8 cellular contexts compared by ENCODE assay signal in the genomic region with DNA sequence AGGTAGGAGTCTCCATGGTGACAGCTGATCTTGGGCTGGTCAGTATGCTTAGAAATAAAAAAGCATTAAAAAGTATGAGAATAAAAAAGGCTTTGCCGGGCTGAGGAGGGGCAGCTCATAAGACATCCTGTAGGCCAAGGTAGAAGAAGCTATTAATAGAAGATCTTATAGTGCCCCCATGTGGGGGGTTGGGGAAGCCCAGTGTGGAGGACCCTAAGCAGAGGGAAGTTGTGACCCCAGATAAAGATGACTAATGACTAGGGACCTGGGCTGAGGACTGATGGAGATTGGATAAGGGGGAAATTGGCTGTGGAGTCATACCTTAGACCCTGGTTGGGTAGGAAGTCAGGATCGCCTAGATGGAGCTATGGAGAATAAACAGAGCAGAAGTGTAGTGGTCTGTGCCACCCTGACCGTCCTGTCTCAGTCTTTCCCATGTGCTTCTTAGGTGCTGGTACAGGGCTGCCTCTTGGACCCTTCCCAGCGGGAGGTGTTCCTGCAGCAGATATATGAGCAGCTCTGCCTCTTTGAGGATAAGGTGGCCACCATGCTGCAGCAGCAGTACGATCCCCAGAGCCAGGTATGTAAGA. TPM values are rescaled to one million over a fixed set of nuclear protein-coding genes. Genes with fewer than 3 reads are reported as not detected.
DNase-seq lines count a peak whose midpoint lies in the region; ATAC-seq, FAIRE-seq and TF ChIP-seq lines count a peak whose summit lies in the region.

No MANE protein-coding gene starts in this region.

- no peak overlapping the region for H3K4me2 ChIP-seq in H1 (ENCODE audit: insufficient read depth in 1 of 2, low read depth in 2 of 2, low read length in 2 of 2)

- H2AFZ ChIP-seq in H1 (ENCODE audit: low read length) = no peak overlapping the region

- no peak overlapping the region for H4K91ac ChIP-seq in H1 (replicated peaks; ENCODE audit: insufficient read length, low read length)

- TF ChIP-seq POLR2A in H54 (IDR thresholded peaks at IDR 0.05; ENCODE audit: low read depth, low read length) (no peak), H1 (IDR thresholded peaks at IDR 0.05; ENCODE audit: control extremely low read depth in 1 of 2, low read depth in 2 of 2, low read length in 2 of 2) (no peak)

- no peak overlapping the region for H3K14ac ChIP-seq in H1 (ENCODE audit: insufficient read length)

- no peaks in the 10 kb centered on the region for H3K79me1 ChIP-seq in H1 (ENCODE audit: low read depth, low read length)

- H3K36me3 ChIP-seq in H1 (ENCODE audit: control insufficient read depth in 2 of 4, insufficient read depth in 4 of 4, low read length in 3 of 4) = peaks cover 0 to 8% (median 2%) of the 10 kb centered on the region in 4 experiments; a peak in 4 of 8 replicates

- H3K9me3 Mint-ChIP-seq in activated CD4-positive, alpha-beta memory T cell treated with anti-CD3 and anti-CD28 coated beads, Interleukin-2, amount 10 ng/mL, durations not matched to agents 7 days and 5 days = no peaks in the 10 kb centered on the region
- no peaks in the 10 kb centered on the region for H3K9me3 Mint-ChIP-seq in naive B cell
- no peaks in the 10 kb centered on the region for H3K9me3 Mint-ChIP-seq in stimulated activated memory B cell treated with anti-CD40 and anti-IgM and Interleukin-4, amounts not matched to agents 10 μg/mL and 1 μg/mL and 100 μg/mL, for 72 hours

- no peak overlapping the region for H2BK12ac ChIP-seq in H1 (ENCODE audit: low read depth, low read length)

- no peak overlapping the region for H3K27ac ChIP-seq in AG04450 (ENCODE audit: low read depth, low read length)
- H3K27ac ChIP-seq in H1 (ENCODE audit: low read depth, low read length) = no peak overlapping the region

- no peak for TF ChIP-seq EP300 in H1 (IDR thresholded peaks at IDR 0.05; ENCODE audit: borderline replicate concordance in 1 of 2, low read depth in 2 of 2, low read length in 2 of 2)

- H3K4ac ChIP-seq in H1 (replicated peaks; ENCODE audit: insufficient read length, low read depth, low read length) = no peak overlapping the region

- FAIRE-seq in H54 (lab: Jason Lieb, UNC) = no peak
- peak; percentile 71 for FAIRE-seq in H1 (lab: Jason Lieb, UNC)

- H2BK20ac ChIP-seq in H1 (ENCODE audit: low read length) = no peak overlapping the region

- H3K27me3 ChIP-seq in AG04450 (ENCODE audit: control insufficient read depth, insufficient read depth, low read length) (no peaks in the 10 kb centered on the region), H1 (replicated peaks in 1 of 4; ENCODE audit: control insufficient read depth in 3 of 4, extremely low read depth in 1 of 4, insufficient read depth in 3 of 4, low read length in 3 of 4) (no peaks in the 10 kb centered on the region)

- no peak overlapping the region for H4K5ac ChIP-seq in H1 (ENCODE audit: insufficient read length, low read depth, low read length)

- DNase-seq in AG04450 (ENCODE audit: low read depth, low spot score) (no peak), H54 (ENCODE audit: insufficient read length, low spot score) (peak; percentile 26), NCI-H82 (lab: John Stamatoyannopoulos, UW) (peak; percentile 90), H1 (ENCODE audit: low read depth in 1 of 2, low spot score in 2 of 2) (peak; percentile 33 to 85), naive B cell (peak; percentile 74)
- DNase-seq in activated CD4-positive, alpha-beta memory T cell treated with anti-CD3 and anti-CD28 coated beads, Interleukin-2, amount 10 ng/mL, durations not matched to agents 7 days and 5 days = peak; percentile 60

- no peak overlapping the region for H3K23ac ChIP-seq in H1 (ENCODE audit: insufficient read length)

- no peak overlapping the region for H3K4me3 Mint-ChIP-seq in activated CD4-positive, alpha-beta memory T cell treated with anti-CD3 and anti-CD28 coated beads, Interleukin-2, amount 10 ng/mL, durations not matched to agents 7 days and 5 days
- H3K4me3 Mint-ChIP-seq in naive B cell = no peak overlapping the region
- H3K4me3 Mint-ChIP-seq in stimulated activated memory B cell treated with anti-CD40 and anti-IgM and Interleukin-4, amounts not matched to agents 10 μg/mL and 1 μg/mL and 100 μg/mL, for 72 hours = no peak overlapping the region

- H3K27me3 Mint-ChIP-seq in activated CD4-positive, alpha-beta memory T cell treated with anti-CD3 and anti-CD28 coated beads, Interleukin-2, amount 10 ng/mL, durations not matched to agents 7 days and 5 days = no peaks in the 10 kb centered on the region
- H3K27me3 Mint-ChIP-seq in naive B cell = no peaks in the 10 kb centered on the region
- H3K27me3 Mint-ChIP-seq in stimulated activated memory B cell treated with anti-CD40 and anti-IgM and Interleukin-4, amounts not matched to agents 10 μg/mL and 1 μg/mL and 100 μg/mL, for 72 hours = no peaks in the 10 kb centered on the region

- no peak overlapping the region; the same call in 1 of the 2 replicates for H2BK15ac ChIP-seq in H1 (ENCODE audit: low read length)

- H3K4me1 ChIP-seq in H1 (replicated peaks in 1 of 4; ENCODE audit: control insufficient read depth in 3 of 4, insufficient read depth in 4 of 4, low read length in 3 of 4) = no peaks in the 10 kb centered on the region

- H2BK120ac ChIP-seq in H1 (replicated peaks; ENCODE audit: low read depth, low read length) = no peak overlapping the region

- H2AK5ac ChIP-seq in H1 (ENCODE audit: low read depth, low read length) = no peak overlapping the region

- CTCF ChIA-PET in AG04450 (lab: Charles Lee) (interaction anchor here (0.6 to 4.4 kb wide), 31 partner anchors 9 to 502 kb away, joined by 3 to 141 read pairs (median 3); a partner anchor contains a TSS), H1 (lab: Charles Lee; ENCODE audit: partially characterized antibody) (interaction anchor here (0.6 to 6.8 kb wide), 53 partner anchors 8 to 510 kb away, joined by 3 to 131 read pairs (median 5); a partner anchor contains a TSS)
- CTCF ChIA-PET in activated CD4-positive, alpha-beta memory T cell treated with anti-CD3 and anti-CD28 coated beads, Interleukin-2, amount 10 ng/mL, durations not matched to agents 7 days and 5 days (lab: Charles Lee) = interaction anchor here (0.6 to 4.6 kb wide), 24 partner anchors 10 to 496 kb away, joined by 3 to 87 read pairs (median 4); a partner anchor contains a TSS

- no peak overlapping the region for H3K27ac Mint-ChIP-seq in activated CD4-positive, alpha-beta memory T cell treated with anti-CD3 and anti-CD28 coated beads, Interleukin-2, amount 10 ng/mL, durations not matched to agents 7 days and 5 days
- H3K27ac Mint-ChIP-seq in naive B cell = peak overlapping the region in 4 of 6 donors; percentile 21 to 55 (median 27)
- peak overlapping the region; percentile 14 for H3K27ac Mint-ChIP-seq in stimulated activated memory B cell treated with anti-CD40 and anti-IgM and Interleukin-4, amounts not matched to agents 10 μg/mL and 1 μg/mL and 100 μg/mL, for 72 hours

- H3K9me3 ChIP-seq in AG04450 (ENCODE audit: control insufficient read depth, insufficient read depth, low read length) = no peaks in the 10 kb centered on the region
- no peaks in the 10 kb centered on the region for H3K9me3 ChIP-seq in H1 (ENCODE audit: insufficient read depth in 2 of 2, low read depth in 1 of 2, low read length in 1 of 2)

- POLR2A ChIA-PET in AG04450 (lab: Yijun Ruan, JAX) (no interaction called here), H1 (lab: Charles Lee; ENCODE audit: partially characterized antibody) (interaction anchor here (0.9 to 1.5 kb wide), 7 partner anchors 9 to 181 kb away, joined by 3 to 6 read pairs (median 4); a partner anchor contains a TSS)
- POLR2A ChIA-PET in activated CD4-positive, alpha-beta memory T cell treated with anti-CD3 and anti-CD28 coated beads, Interleukin-2, amount 10 ng/mL, durations not matched to agents 7 days and 5 days (lab: Charles Lee) = interaction anchor here (0.9 to 1.4 kb wide), 3 partner anchors 25 to 188 kb away, joined by 4 to 5 read pairs (median 5); a partner anchor contains a TSS

- no peak overlapping the region for H3K56ac ChIP-seq in H1 (replicated peaks; ENCODE audit: insufficient read length, low read depth, low read length)

- peaks cover 18% of the 10 kb centered on the region for H3K36me3 Mint-ChIP-seq in activated CD4-positive, alpha-beta memory T cell treated with anti-CD3 and anti-CD28 coated beads, Interleukin-2, amount 10 ng/mL, durations not matched to agents 7 days and 5 days (ENCODE audit: low read depth)
- H3K36me3 Mint-ChIP-seq in naive B cell = peaks cover 4 to 8% of the 10 kb centered on the region in 2 donors
- H3K36me3 Mint-ChIP-seq in stimulated activated memory B cell treated with anti-CD40 and anti-IgM and Interleukin-4, amounts not matched to agents 10 μg/mL and 1 μg/mL and 100 μg/mL, for 72 hours = peaks cover 26% of the 10 kb centered on the region

- H3K9ac ChIP-seq in H1 (replicated peaks in 1 of 4; ENCODE audit: extremely low read depth in 1 of 4, low read depth in 3 of 4, low read length in 3 of 4) = no peak overlapping the region

- ATAC-seq in naive B cell (ENCODE audit: low read depth in 2 of 2) (peak; percentile 89 to 98), GM19035 (IDR thresholded peaks at IDR 0.05; ENCODE audit: unreplicated experiment) (no peak)
- peak; percentile 67 for ATAC-seq in stimulated activated memory B cell treated with anti-CD40 and anti-IgM and Interleukin-4, amounts not matched to agents 10 μg/mL and 1 μg/mL and 100 μg/mL, for 72 hours

- no peak overlapping the region for H2BK5ac ChIP-seq in H1 (ENCODE audit: low read depth, low read length)

- H3K4me3 ChIP-seq in AG04450 (ENCODE audit: low read depth, low read length) (no peak overlapping the region), H1 (ENCODE audit: extremely low read depth in 1 of 4, insufficient read depth in 2 of 4, low read depth in 3 of 4, low read length in 4 of 4) (no peak overlapping the region)

- H3K4me1 Mint-ChIP-seq in activated CD4-positive, alpha-beta memory T cell treated with anti-CD3 and anti-CD28 coated beads, Interleukin-2, amount 10 ng/mL, durations not matched to agents 7 days and 5 days = no peaks in the 10 kb centered on the region
- peaks cover 5 to 6% (median 6%) of the 10 kb centered on the region in 3 donors for H3K4me1 Mint-ChIP-seq in naive B cell
- H3K4me1 Mint-ChIP-seq in stimulated activated memory B cell treated with anti-CD40 and anti-IgM and Interleukin-4, amounts not matched to agents 10 μg/mL and 1 μg/mL and 100 μg/mL, for 72 hours = no peaks in the 10 kb centered on the region

- WGBS in H1 (ENCODE audit: extremely low coverage in 1 of 2, insufficient coverage in 1 of 2, insufficient read length in 1 of 2, insufficient replicate concordance in 2 of 2, low coverage in 1 of 2, low lambda C conversion rate in 2 of 2, missing lambda C conversion rate in 1 of 2), 2 experiments = 76% methylated on average over 5 of the region's 5 CpGs; no CpG with 5 or more reads in 1 of the 2 experiments

- H4K8ac ChIP-seq in H1 (ENCODE audit: extremely low read depth, insufficient read depth, low read length) = no peak overlapping the region

- peak; percentile 68 for TF ChIP-seq CTCF in AG04450 (IDR thresholded peaks at IDR 0.05; ENCODE audit: low read depth, low read length)
- peak; percentile 45 to 75 (median 68) for TF ChIP-seq CTCF in H1 (IDR thresholded peaks at IDR 0.05; ENCODE audit: control extremely low read depth in 1 of 3, insufficient read depth in 1 of 3, low read depth in 1 of 3, low read length in 3 of 3)

- TF ChIP-seq RAD21 in H1 (IDR thresholded peaks at IDR 0.05 in 1 of 2, conservative IDR thresholded peaks at IDR 0.05 in 1 of 2; ENCODE audit: low read depth in 2 of 2, low read length in 2 of 2) = peak; percentile 86 to 94

- H4K20me1 ChIP-seq in H1 (replicated peaks in 1 of 2; ENCODE audit: control insufficient read depth in 1 of 2, insufficient read depth in 2 of 2, low read length in 2 of 2) = no peaks in the 10 kb centered on the region

- H3K23me2 ChIP-seq in H1 (ENCODE audit: low read depth, low read length) = no peaks in the 10 kb centered on the region

- no peaks in the 10 kb centered on the region for H3K79me2 ChIP-seq in H1 (ENCODE audit: control insufficient read depth in 1 of 2, insufficient read depth in 2 of 2, low read length in 2 of 2)

- no peak overlapping the region for H3K18ac ChIP-seq in H1 (ENCODE audit: extremely low read depth, low read length)

RNA-seq across cellular contexts. Expression of a gene that starts 25.0 kb away (rescaled TPM):
- polyA plus RNA-seq in AG04450 (2011; rRNA removed) (9.4 and 10.4 TPM in 2 replicates), H1 (2011; rRNA removed) (4.7 and 8.0 TPM in 2 replicates), naive B cell (ENCODE audit: low read depth in 6 of 6) (10 to 100 TPM in 1 of 6 donors, 1 to 10 TPM in 4, under 1 TPM in 1; 0.77 to 11.6 (median 6.3) TPM)
- polyA minus RNA-seq in AG04450 (2011; rRNA and poly(A)+ RNA removed) = 43.5 and 51.1 TPM in 2 replicates
- 10 to 100 TPM; 55.6 to 57.8 TPM for total RNA-seq in activated CD4-positive, alpha-beta memory T cell treated with anti-CD3 and anti-CD28 coated beads, Interleukin-2, amount 10 ng/mL, durations not matched to agents 7 days and 5 days
- total RNA-seq in H1 (2021; fragmentation: NEBNext Ultra II Directional; extraction: Animal tissue kit (Norgen Biotek cat#: 25700)) = 12.9 and 13.8 TPM in 2 replicates
- 3.8 TPM for polyA plus RNA-seq in H1 (2011; cell fraction: cytosol; rRNA removed)
- polyA plus RNA-seq in H1 (2011; cell fraction: nucleus; rRNA removed) = 35.9 TPM
- 6.5 to 8.1 TPM (median 6.7 TPM) in 4 replicates for polyA plus RNA-seq in H1 (2012, experiment 1 of 2)
- 13.4 TPM for polyA plus RNA-seq in H1 (2012, experiment 2 of 2)
- 5.2 TPM for polyA plus RNA-seq in H1 (2013, experiment 1 of 2)
- polyA plus RNA-seq in H1 (2013, experiment 2 of 2) = 3.5 TPM
- polyA minus RNA-seq in H1 (2011; rRNA and poly(A)+ RNA removed) = 30.2 and 31.0 TPM in 2 replicates
- polyA minus RNA-seq in H1 (2011; cell fraction: cytosol; rRNA and poly(A)+ RNA removed) = 6.6 TPM
- polyA minus RNA-seq in H1 (2011; cell fraction: nucleus; rRNA and poly(A)+ RNA removed) = 40.9 TPM

RNA-seq across cellular contexts. Expression of a gene that starts 25.1 kb away (rescaled TPM):
- polyA plus RNA-seq in AG04450 (2011; rRNA removed) (59.3 and 63.7 TPM in 2 replicates), H1 (2011; rRNA removed) (6.7 and 7.0 TPM in 2 replicates), naive B cell (ENCODE audit: low read depth in 6 of 6) (10 to 100 TPM; 22.4 to 40.5 (median 33.2) TPM)
- 36.9 and 41.8 TPM in 2 replicates for polyA minus RNA-seq in AG04450 (2011; rRNA and poly(A)+ RNA removed)
- total RNA-seq in activated CD4-positive, alpha-beta memory T cell treated with anti-CD3 and anti-CD28 coated beads, Interleukin-2, amount 10 ng/mL, durations not matched to agents 7 days and 5 days = 10 to 100 TPM; 35.6 to 36.9 TPM
- total RNA-seq in H1 (2021; fragmentation: NEBNext Ultra II Directional; extraction: Animal tissue kit (Norgen Biotek cat#: 25700)) = 19.5 and 20.6 TPM in 2 replicates
- polyA plus RNA-seq in H1 (2011; cell fraction: cytosol; rRNA removed) = 9.7 TPM
- polyA plus RNA-seq in H1 (2011; cell fraction: nucleus; rRNA removed) = 13.6 TPM
- polyA plus RNA-seq in H1 (2012, experiment 1 of 2) = 19.8 to 23.8 TPM (median 22.3 TPM) in 4 replicates
- 8.5 TPM for polyA plus RNA-seq in H1 (2012, experiment 2 of 2)
- polyA plus RNA-seq in H1 (2013, experiment 1 of 2) = 12.8 TPM
- 14.3 TPM for polyA plus RNA-seq in H1 (2013, experiment 2 of 2)
- polyA minus RNA-seq in H1 (2011; rRNA and poly(A)+ RNA removed) = 5.1 and 9.8 TPM in 2 replicates
- 5.2 TPM for polyA minus RNA-seq in H1 (2011; cell fraction: cytosol; rRNA and poly(A)+ RNA removed)
- 13.1 TPM for polyA minus RNA-seq in H1 (2011; cell fraction: nucleus; rRNA and poly(A)+ RNA removed)

RNA-seq across cellular contexts. Expression of a gene that starts 39.0 kb away (rescaled TPM):
- polyA plus RNA-seq in AG04450 (2011; rRNA removed) (22.8 and 27.9 TPM in 2 replicates), H1 (2011; rRNA removed) (14.4 and 21.8 TPM in 2 replicates), naive B cell (ENCODE audit: low read depth in 6 of 6) (1 to 10 TPM in 5 of 6 donors, under 1 TPM in 1; 0.79 to 2.5 (median 2.1) TPM)
- polyA minus RNA-seq in AG04450 (2011; rRNA and poly(A)+ RNA removed) = 13.3 and 15.6 TPM in 2 replicates
- 10 to 100 TPM; 15.6 to 16.8 TPM for total RNA-seq in activated CD4-positive, alpha-beta memory T cell treated with anti-CD3 and anti-CD28 coated beads, Interleukin-2, amount 10 ng/mL, durations not matched to agents 7 days and 5 days
- 17.0 and 17.7 TPM in 2 replicates for total RNA-seq in H1 (2021; fragmentation: NEBNext Ultra II Directional; extraction: Animal tissue kit (Norgen Biotek cat#: 25700))
- polyA plus RNA-seq in H1 (2011; cell fraction: cytosol; rRNA removed) = 19.0 TPM
- 61.7 TPM for polyA plus RNA-seq in H1 (2011; cell fraction: nucleus; rRNA removed)
- polyA plus RNA-seq in H1 (2012, experiment 1 of 2) = 17.4 to 26.8 TPM (median 22.2 TPM) in 4 replicates
- polyA plus RNA-seq in H1 (2012, experiment 2 of 2) = 13.2 TPM
- polyA plus RNA-seq in H1 (2013, experiment 1 of 2) = 9.6 TPM
- 10.0 TPM for polyA plus RNA-seq in H1 (2013, experiment 2 of 2)
- 4.2 and 8.0 TPM in 2 replicates for polyA minus RNA-seq in H1 (2011; rRNA and poly(A)+ RNA removed)
- 10.1 TPM for polyA minus RNA-seq in H1 (2011; cell fraction: cytosol; rRNA and poly(A)+ RNA removed)
- polyA minus RNA-seq in H1 (2011; cell fraction: nucleus; rRNA and poly(A)+ RNA removed) = 19.7 TPM

RNA-seq across cellular contexts. Expression of a gene that starts 46.9 kb away (rescaled TPM):
- polyA plus RNA-seq in AG04450 (2011; rRNA removed) (165 and 167 TPM in 2 replicates), H1 (2011; rRNA removed) (58.2 and 68.1 TPM in 2 replicates), naive B cell (ENCODE audit: low read depth in 6 of 6) (10 to 100 TPM; 55.8 to 91.0 (median 69.4) TPM)
- polyA minus RNA-seq in AG04450 (2011; rRNA and poly(A)+ RNA removed) = 90.0 and 97.7 TPM in 2 replicates
- 10 to 100 TPM; 71.8 to 74.1 TPM for total RNA-seq in activated CD4-positive, alpha-beta memory T cell treated with anti-CD3 and anti-CD28 coated beads, Interleukin-2, amount 10 ng/mL, durations not matched to agents 7 days and 5 days
- 28.5 and 29.1 TPM in 2 replicates for total RNA-seq in H1 (2021; fragmentation: NEBNext Ultra II Directional; extraction: Animal tissue kit (Norgen Biotek cat#: 25700))
- 51.4 TPM for polyA plus RNA-seq in H1 (2011; cell fraction: cytosol; rRNA removed)
- polyA plus RNA-seq in H1 (2011; cell fraction: nucleus; rRNA removed) = 64.0 TPM
- 31.0 to 38.0 TPM (median 34.5 TPM) in 4 replicates for polyA plus RNA-seq in H1 (2012, experiment 1 of 2)
- polyA plus RNA-seq in H1 (2012, experiment 2 of 2) = 57.9 TPM
- 45.0 TPM for polyA plus RNA-seq in H1 (2013, experiment 1 of 2)
- 50.2 TPM for polyA plus RNA-seq in H1 (2013, experiment 2 of 2)
- 35.7 and 45.3 TPM in 2 replicates for polyA minus RNA-seq in H1 (2011; rRNA and poly(A)+ RNA removed)
- 11.2 TPM for polyA minus RNA-seq in H1 (2011; cell fraction: cytosol; rRNA and poly(A)+ RNA removed)
- 12.0 TPM for polyA minus RNA-seq in H1 (2011; cell fraction: nucleus; rRNA and poly(A)+ RNA removed)

RNA-seq across cellular contexts. Expression of a gene that starts 55.9 kb away (rescaled TPM):
- polyA plus RNA-seq in AG04450 (2011; rRNA removed) (22.8 and 27.5 TPM in 2 replicates), H1 (2011; rRNA removed) (214 and 350 TPM in 2 replicates), naive B cell (ENCODE audit: low read depth in 6 of 6) (under 1 TPM in 2 of 6 donors, not detected in 4; 0.16 to 0.28 TPM)
- 41.6 and 47.4 TPM in 2 replicates for polyA minus RNA-seq in AG04450 (2011; rRNA and poly(A)+ RNA removed)
- 100 to 1,000 TPM; 130 to 141 TPM for total RNA-seq in activated CD4-positive, alpha-beta memory T cell treated with anti-CD3 and anti-CD28 coated beads, Interleukin-2, amount 10 ng/mL, durations not matched to agents 7 days and 5 days
- 221 and 252 TPM in 2 replicates for total RNA-seq in H1 (2021; fragmentation: NEBNext Ultra II Directional; extraction: Animal tissue kit (Norgen Biotek cat#: 25700))
- 234 TPM for polyA plus RNA-seq in H1 (2011; cell fraction: cytosol; rRNA removed)
- polyA plus RNA-seq in H1 (2011; cell fraction: nucleus; rRNA removed) = 399 TPM
- 231 to 283 TPM (median 258 TPM) in 4 replicates for polyA plus RNA-seq in H1 (2012, experiment 1 of 2)
- polyA plus RNA-seq in H1 (2012, experiment 2 of 2) = 321 TPM
- polyA plus RNA-seq in H1 (2013, experiment 1 of 2) = 136 TPM
- 131 TPM for polyA plus RNA-seq in H1 (2013, experiment 2 of 2)
- 219 and 368 TPM in 2 replicates for polyA minus RNA-seq in H1 (2011; rRNA and poly(A)+ RNA removed)
- 160 TPM for polyA minus RNA-seq in H1 (2011; cell fraction: cytosol; rRNA and poly(A)+ RNA removed)
- polyA minus RNA-seq in H1 (2011; cell fraction: nucleus; rRNA and poly(A)+ RNA removed) = 98.7 TPM
